Comparison of ENCODE assay signal across 8 cellular contexts in the genomic region with DNA sequence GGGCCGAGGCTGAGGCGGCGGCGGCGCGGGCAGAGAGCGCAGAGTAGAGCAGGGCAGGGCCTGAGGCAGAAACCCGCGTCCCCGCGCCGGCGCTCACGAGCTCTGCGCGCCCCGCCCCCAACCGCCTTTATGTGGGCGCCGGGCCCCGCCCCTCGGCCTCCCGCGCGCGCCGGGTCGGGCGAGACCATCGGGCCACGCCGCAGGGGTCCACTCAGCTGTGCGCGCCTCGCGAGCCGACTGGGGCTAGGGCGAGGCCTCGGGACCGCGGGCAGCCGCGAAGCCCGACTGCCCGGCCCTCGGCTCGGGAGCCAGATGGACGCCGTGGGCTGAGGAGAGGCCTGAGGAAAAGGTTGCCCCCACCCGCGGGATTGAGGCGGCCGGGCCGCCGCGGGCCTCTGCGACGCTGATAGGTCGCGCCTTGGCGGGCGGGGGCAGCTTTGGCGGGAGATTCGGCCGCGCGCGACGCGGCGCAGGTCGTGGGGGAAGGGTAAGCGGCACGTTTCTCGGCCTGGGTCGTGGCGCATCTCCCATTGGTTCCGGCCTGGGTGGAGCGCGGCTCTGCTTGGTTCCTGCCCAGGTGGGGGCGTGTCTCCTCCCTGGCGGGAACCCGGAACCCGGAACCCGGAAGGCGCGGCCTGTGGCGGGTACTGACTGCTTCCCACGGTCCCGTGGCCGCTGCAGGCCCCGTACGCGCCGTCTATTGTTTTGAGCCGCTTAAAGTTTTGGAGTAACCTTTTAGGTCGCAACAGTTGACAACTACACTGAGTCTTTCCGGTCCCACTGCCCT. TPM values are rescaled to one million over a fixed set of nuclear protein-coding genes. Genes with fewer than 3 reads are reported as not detected.
A peak's percentile ranks its signal among the peaks of the same experiment; 100 is the strongest.
DNase-seq lines count a peak whose midpoint lies in the region; ATAC-seq and TF ChIP-seq lines count a peak whose summit lies in the region.

TSS of gene SLBP (minus strand) at position 104 of the 787 bp plus-strand sequence. CDS start 131 bp downstream, outside the sequence.

- H3K4me3 Mint-ChIP-seq in CD4-positive, alpha-beta T cell: peak within 1 kb of the TSS; percentile 89
- peak within 1 kb of the TSS; percentile 99 for H3K4me3 Mint-ChIP-seq in activated CD4-positive, alpha-beta memory T cell treated with anti-CD3 and anti-CD28 coated beads for 36 hours

- H3K9me3 ChIP-seq in CD4-positive, alpha-beta T cell (ENCODE audit: control insufficient read depth, low read length): no peaks in the 10 kb centered on the region

- H3K27ac Mint-ChIP-seq in CD4-positive, alpha-beta T cell: peak within 1 kb of the TSS; percentile 93
- peak within 1 kb of the TSS; percentile 94 for H3K27ac Mint-ChIP-seq in activated CD4-positive, alpha-beta memory T cell treated with anti-CD3 and anti-CD28 coated beads for 36 hours

- peak; percentile 98 to 99 (median 99) for DNase-seq in CD4-positive, alpha-beta T cell
- DNase-seq in HK-2 (ENCODE audit: unreplicated experiment) (peak; percentile 99), NCI-H82 treated with DMSO at 0.1 percent for 48 hours (lab: John Stamatoyannopoulos, UW; ENCODE audit: unreplicated experiment) (peak; percentile 84), dermis microvascular lymphatic vessel endothelial cell (ENCODE audit: low read depth in 2 of 2) (peak; percentile 90 to 96), lower leg skin (ENCODE audit: low spot score in 2 of 2) (peak; percentile 96 to 99)
- peak; percentile 99 for DNase-seq in activated CD4-positive, alpha-beta memory T cell treated with anti-CD3 and anti-CD28 coated beads for 36 hours
- DNase-seq in stimulated activated CD4-positive, alpha-beta T cell treated with anti-CD3 and anti-CD28 coated beads, Interleukin-4, amount 100 ng/mL, for 48 hours (ENCODE audit: low read depth in 2 of 2): peak; percentile 98 to 99

- no peak for TF ChIP-seq CTCF in CD4-positive, alpha-beta T cell (IDR thresholded peaks at IDR 0.05)
- no peak for TF ChIP-seq CTCF in lower leg skin (IDR thresholded peaks at IDR 0.05)

- H3K36me3 Mint-ChIP-seq in CD4-positive, alpha-beta T cell (ENCODE audit: low read depth): peaks cover 41% of the 10 kb centered on the region
- H3K36me3 Mint-ChIP-seq in activated CD4-positive, alpha-beta memory T cell treated with anti-CD3 and anti-CD28 coated beads for 36 hours: peaks cover 50% of the 10 kb centered on the region

- no peaks in the 10 kb centered on the region for H3K27me3 ChIP-seq in CD4-positive, alpha-beta T cell (ENCODE audit: control insufficient read depth, insufficient read depth, low read length)

- intact Hi-C loops in CD4-positive, alpha-beta T cell (cut with DNase I, micrococcal nuclease): loop anchor here (1.0 to 10.0 kb wide), 11 partner anchors 9 to 752 kb away; partner anchors contain the start of genes CFAP99 (in 1 of the 2), FAM53A (in 1 of the 2), MAEA (in 1 of the 2) and NELFA (in 1 of the 2)
- intact Hi-C loops in activated CD4-positive, alpha-beta memory T cell treated with anti-CD3 and anti-CD28 coated beads for 36 hours (cut with micrococcal nuclease): loop anchor here (1.0 to 2.0 kb wide), 5 partner anchors 9 to 366 kb away; partner anchors contain the start of genes NSD2, TACC3, TMEM129 and UVSSA
- intact Hi-C loops in lower leg skin (cut with DNase I; ENCODE audit: low total_unique reads): no loop called here

- ATAC-seq in CD4-positive, alpha-beta T cell (ENCODE audit: poor library complexity): peak; percentile 86
- ATAC-seq in GM19455 (IDR thresholded peaks at IDR 0.05; ENCODE audit: unreplicated experiment): peak; percentile 74

- TF ChIP-seq POLR2A in lower leg skin (IDR thresholded peaks at IDR 0.05): peak in 1 of 2 donors; percentile 81

- H3K27me3 Mint-ChIP-seq in CD4-positive, alpha-beta T cell: no peaks in the 10 kb centered on the region
- H3K27me3 Mint-ChIP-seq in activated CD4-positive, alpha-beta memory T cell treated with anti-CD3 and anti-CD28 coated beads for 36 hours: no peaks in the 10 kb centered on the region

- WGBS in lower leg skin, 2 donors: 0% methylated on average over 19 to 24 of the region's 98 CpGs

- CTCF ChIA-PET in CD4-positive, alpha-beta T cell (lab: Charles Lee): interaction anchor here (0.6 to 4.2 kb wide), 4 partner anchors 9 to 144 kb away, joined by 3 to 36 read pairs (median 6); no protein-coding TSS in a partner anchor
- CTCF ChIA-PET in activated CD4-positive, alpha-beta memory T cell treated with anti-CD3 and anti-CD28 coated beads for 36 hours (lab: Charles Lee): interaction anchor here (1.0 to 15.6 kb wide), 6 partner anchors 10 to 36 kb away, joined by 3 to 203 read pairs (median 3); partner anchors contain the start of genes TACC3 and TMEM129

- POLR2A ChIA-PET in CD4-positive, alpha-beta T cell (lab: Charles Lee): interaction anchor here (0.6 to 7.8 kb wide), 18 partner anchors 10 to 1038 kb away, joined by 3 to 205 read pairs (median 6); partner anchors contain the start of genes ATP5ME, FGFR3, GAK and LETM1
- POLR2A ChIA-PET in activated CD4-positive, alpha-beta memory T cell treated with anti-CD3 and anti-CD28 coated beads for 36 hours (lab: Charles Lee): interaction anchor here (1.1 to 3.4 kb wide), 7 partner anchors 10 to 158 kb away, joined by 3 to 56 read pairs (median 5); partner anchors contain the start of genes NSD2, TACC3 and TMEM129

- H3K4me1 Mint-ChIP-seq in CD4-positive, alpha-beta T cell (ENCODE audit: low read depth): peaks cover 49% of the 10 kb centered on the region
- peaks cover 61% of the 10 kb centered on the region for H3K4me1 Mint-ChIP-seq in activated CD4-positive, alpha-beta memory T cell treated with anti-CD3 and anti-CD28 coated beads for 36 hours (ENCODE audit: low read depth)

- peak within 1 kb of the TSS; percentile 91 for H3K27ac ChIP-seq in CD4-positive, alpha-beta T cell (ENCODE audit: low read depth, low read length)

- H3K9me3 Mint-ChIP-seq in CD4-positive, alpha-beta T cell: no peaks in the 10 kb centered on the region
- no peaks in the 10 kb centered on the region for H3K9me3 Mint-ChIP-seq in activated CD4-positive, alpha-beta memory T cell treated with anti-CD3 and anti-CD28 coated beads for 36 hours

- H3K4me3 ChIP-seq in lower leg skin (ENCODE audit: low read depth, poor library complexity, severe bottlenecking): peak within 1 kb of the TSS; percentile 70

RNA-seq across cellular contexts. Expression of gene SLBP, which starts in this region (rescaled TPM):
- 10 to 100 TPM; 45.8 to 47.6 TPM for total RNA-seq in CD4-positive, alpha-beta T cell
- total RNA-seq in activated CD4-positive, alpha-beta memory T cell treated with anti-CD3 and anti-CD28 coated beads for 36 hours: 100 to 1,000 TPM; 103 to 106 TPM
- 49.3 and 56.8 TPM in 2 replicates for total RNA-seq in dermis microvascular lymphatic vessel endothelial cell
- 10 to 100 TPM; 45.8 to 66.9 (median 59.4) TPM for total RNA-seq in lower leg skin

Comparison
In these comparisons a context has a peak if more than half of its experiments do, and no peak if none do; other contexts are left out.
1. Peak in every context shown above with its lines: DNase-seq, ATAC-seq, H3K4me3 ChIP-seq and H3K27ac ChIP-seq.